31 cellular contexts compared by ENCODE assay signal in genomic region chr20:63297796-63298572, GRCh38. TPM values are rescaled to one million over a fixed set of nuclear protein-coding genes. Genes with fewer than 3 reads are reported as not detected.
"Had no signal": no experiment of that assay in that cellular context is flagged by ENCODE, and none has a peak within 500 bp of the region (broad histone marks: within the 10 kb centered on the region; RNA-seq: fewer than 3 reads in every experiment).

No MANE protein-coding gene starts in this region.

- H3K4me3 ChIP-seq: SJSA1 had no signal

- DNase-seq: activated CD4-positive, alpha-beta T cell treated with anti-CD3 and anti-CD28 coated beads, Interleukin-2, amount 10 ng/mL, durations not matched to agents 7 days and 5 days; activated CD4-positive, alpha-beta T cell treated with anti-CD3 and anti-CD28 coated beads, Interleukin-2, amount 50 U/mL, for 48 hours; activated CD8-positive, alpha-beta T cell treated with anti-CD3 and anti-CD28 coated beads, Interleukin-2, amount 10 ng/mL, durations not matched to agents 7 days and 5 days; activated gamma-delta T cell treated with Interleukin-2 at 50 U/mL for 16 hours; activated naive CD4-positive, alpha-beta T cell treated with anti-CD3 and anti-CD28 coated beads for 36 hours; activated naive CD8-positive, alpha-beta T cell treated with anti-CD3 and anti-CD28 coated beads, Interleukin-2, amount 50 U/mL, for 24 hours; activated T-cell treated with anti-CD3 and anti-CD28 coated beads, Interleukin-2, amount 50 U/mL, for 24 hours; caudate nucleus; cerebellar nuclear complex; MM.1S; MV-4-11; NCI-H1092; NCI-H1436 treated with DMSO at 0.1 percent for 48 hours; NCI-H1694 treated with DMSO at 0.1 percent for 48 hours; NCI-H2029; NCI-H345; NCI-H524 treated with DMSO at 0.1 percent for 48 hours; SHP77 treated with DMSO at 0.1 percent for 48 hours; SK-N-SH had no signal

- H3K27ac ChIP-seq: SJSA1 had no signal

- H3K4me2 ChIP-seq: SK-N-SH had no signal

- H3K27ac Mint-ChIP-seq: activated CD4-positive, alpha-beta T cell treated with anti-CD3 and anti-CD28 coated beads, Interleukin-2, amount 10 ng/mL, durations not matched to agents 7 days and 5 days; activated CD8-positive, alpha-beta T cell treated with anti-CD3 and anti-CD28 coated beads, Interleukin-2, amount 10 ng/mL, durations not matched to agents 7 days and 5 days; activated naive CD4-positive, alpha-beta T cell treated with anti-CD3 and anti-CD28 coated beads for 36 hours; activated naive CD4-positive, alpha-beta T cell treated with anti-CD3 and anti-CD28 coated beads, Interleukin-2, amount 50 U/mL, for 72 hours; activated naive CD8-positive, alpha-beta T cell treated with anti-CD3 and anti-CD28 coated beads, Interleukin-2, amount 50 U/mL, for 24 hours; activated T-cell treated with anti-CD3 and anti-CD28 coated beads, Interleukin-2, amount 50 U/mL, for 24 hours; activated T-helper 1 cell treated with anti-CD3 and anti-CD28 coated beads, Interleukin-12 subunit alpha, Interleukin-12 subunit beta, Interleukin-2, Interleukin-4 antibody, amounts not matched to agents 30 ng/mL and 10 ng/mL and 1 ng/mL, durations not matched to agents 14 hours and 24 hours and 36 hours; brain; T-helper 1 cell treated with Interleukin-12 subunit alpha and Interleukin-12 subunit beta and Interleukin-4 antibody, amounts not matched to agents 30 μg/mL and 1 μg/mL, for 36 hours; T-helper 2 cell treated with Interferon-gamma antibody and Interleukin-4, amounts not matched to agents 5 μg/mL and 100 μg/mL, for 36 hours had no signal

- H3K9ac ChIP-seq: SK-N-SH had no signal

- ATAC-seq: activated CD8-positive, alpha-beta T cell treated with anti-CD3 and anti-CD28 coated beads, Interleukin-2, amount 10 ng/mL, durations not matched to agents 7 days and 5 days; activated naive CD4-positive, alpha-beta T cell treated with anti-CD3 and anti-CD28 coated beads, Interleukin-2, amount 50 U/mL, for 72 hours; activated naive CD8-positive, alpha-beta T cell treated with anti-CD3 and anti-CD28 coated beads, Interleukin-2, amount 50 U/mL, for 24 hours; Panc1 had no signal

- H3K9me3 Mint-ChIP-seq: activated CD4-positive, alpha-beta T cell treated with anti-CD3 and anti-CD28 coated beads, Interleukin-2, amount 10 ng/mL, durations not matched to agents 7 days and 5 days; T-helper 1 cell treated with Interleukin-12 subunit alpha and Interleukin-12 subunit beta and Interleukin-4 antibody, amounts not matched to agents 30 μg/mL and 1 μg/mL, for 36 hours; T-helper 2 cell treated with Interferon-gamma antibody and Interleukin-4, amounts not matched to agents 5 μg/mL and 100 μg/mL, for 36 hours had no signal

- H3K36me3 ChIP-seq: SJSA1 had no signal

- H3K4me3 Mint-ChIP-seq: activated CD4-positive, alpha-beta T cell treated with anti-CD3 and anti-CD28 coated beads, Interleukin-2, amount 10 ng/mL, durations not matched to agents 7 days and 5 days; activated CD8-positive, alpha-beta T cell treated with anti-CD3 and anti-CD28 coated beads, Interleukin-2, amount 10 ng/mL, durations not matched to agents 7 days and 5 days; activated naive CD4-positive, alpha-beta T cell treated with anti-CD3 and anti-CD28 coated beads for 36 hours; activated naive CD8-positive, alpha-beta T cell treated with anti-CD3 and anti-CD28 coated beads, Interleukin-2, amount 50 U/mL, for 24 hours; activated T-cell treated with anti-CD3 and anti-CD28 coated beads, Interleukin-2, amount 50 U/mL, for 24 hours; activated T-helper 1 cell treated with anti-CD3 and anti-CD28 coated beads, Interleukin-12 subunit alpha, Interleukin-12 subunit beta, Interleukin-2, Interleukin-4 antibody, amounts not matched to agents 30 ng/mL and 10 ng/mL and 1 ng/mL, durations not matched to agents 14 hours and 24 hours and 36 hours; brain; T-helper 1 cell treated with Interleukin-12 subunit alpha and Interleukin-12 subunit beta and Interleukin-4 antibody, amounts not matched to agents 30 μg/mL and 1 μg/mL, for 36 hours; T-helper 2 cell treated with Interferon-gamma antibody and Interleukin-4, amounts not matched to agents 5 μg/mL and 100 μg/mL, for 36 hours had no signal

- H3K9me3 ChIP-seq: SK-N-SH had no signal

- FAIRE-seq: bronchial epithelial cell, TTC549 had no signal

- H3K4me1 ChIP-seq: SJSA1 had no signal

- H3K36me3 Mint-ChIP-seq: brain had no signal

RNA-seq across cellular contexts. Expression of gene COL20A1, which starts 5.0 kb away (rescaled TPM):
- total RNA-seq: activated CD4-positive, alpha-beta T cell treated with anti-CD3 and anti-CD28 coated beads, Interleukin-2, amount 10 ng/mL, durations not matched to agents 7 days and 5 days; activated CD8-positive, alpha-beta T cell treated with anti-CD3 and anti-CD28 coated beads, Interleukin-2, amount 10 ng/mL, durations not matched to agents 7 days and 5 days; activated T-helper 1 cell treated with anti-CD3 and anti-CD28 coated beads, Interleukin-12 subunit alpha, Interleukin-12 subunit beta, Interleukin-2, Interleukin-4 antibody, amounts not matched to agents 30 ng/mL and 10 ng/mL and 1 ng/mL, durations not matched to agents 14 hours and 24 hours and 36 hours; bronchial epithelial cell; RPMI7951; SJSA1 had no signal
- polyA plus RNA-seq: SK-N-SH had no signal

RNA-seq across cellular contexts. Expression of gene NKAIN4, which starts 43.7 kb away (rescaled TPM):
- total RNA-seq: activated CD4-positive, alpha-beta T cell treated with anti-CD3 and anti-CD28 coated beads, Interleukin-2, amount 10 ng/mL, durations not matched to agents 7 days and 5 days; activated CD8-positive, alpha-beta T cell treated with anti-CD3 and anti-CD28 coated beads, Interleukin-2, amount 10 ng/mL, durations not matched to agents 7 days and 5 days; activated naive CD4-positive, alpha-beta T cell treated with anti-CD3 and anti-CD28 coated beads for 36 hours; activated naive CD4-positive, alpha-beta T cell treated with anti-CD3 and anti-CD28 coated beads, Interleukin-2, amount 50 U/mL, for 72 hours; activated T-helper 1 cell treated with anti-CD3 and anti-CD28 coated beads, Interleukin-12 subunit alpha, Interleukin-12 subunit beta, Interleukin-2, Interleukin-4 antibody, amounts not matched to agents 30 ng/mL and 10 ng/mL and 1 ng/mL, durations not matched to agents 14 hours and 24 hours and 36 hours; LHCN-M2; NCI-H460; RPMI7951; SJSA1 had no signal
- polyA plus RNA-seq: SK-N-SH had no signal
